Comparison of ENCODE assay signal across 8 cellular contexts in the genomic region with DNA sequence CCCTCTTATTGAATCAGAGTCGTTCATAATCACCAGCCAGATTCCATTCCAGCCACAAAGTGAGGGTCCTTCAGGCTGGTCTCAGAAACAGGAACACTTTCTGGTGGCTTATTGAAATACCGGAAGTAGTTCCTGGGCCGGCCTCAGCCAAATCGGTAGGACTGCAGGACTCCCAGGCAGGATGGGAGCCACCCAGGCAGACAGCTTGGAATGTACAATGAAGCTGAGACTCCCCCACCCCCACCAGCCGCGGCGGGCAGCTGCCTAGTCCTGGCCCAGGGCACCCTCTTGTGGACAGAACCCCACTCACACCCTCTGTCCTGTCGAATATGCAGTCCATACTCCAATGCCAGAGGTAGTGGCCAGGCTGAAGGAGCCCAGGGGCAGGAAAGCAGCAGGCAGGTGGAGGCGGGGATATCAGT. TPM values are rescaled to one million over a fixed set of nuclear protein-coding genes. Genes with fewer than 3 reads are reported as not detected.
DNase-seq lines count a peak whose midpoint lies in the region; ATAC-seq, FAIRE-seq and TF ChIP-seq lines count a peak whose summit lies in the region.

No MANE protein-coding gene starts in this region.

- H3K4me1 Mint-ChIP-seq in natural killer cell treated with Interleukin-12 subunit alpha and Interleukin-12 subunit beta and Interleukin-15 and Interleukin-18, amount 100 ng/mL, for 72 hours (ENCODE audit: low read depth in 2 of 2): peaks cover 7 to 13% of the 10 kb centered on the region in 2 donors
- peaks cover 28% of the 10 kb centered on the region for H3K4me1 Mint-ChIP-seq in stimulated activated memory B cell treated with anti-CD40 and anti-IgM and Interleukin-4, amounts not matched to agents 10 μg/mL and 1 μg/mL and 100 μg/mL, for 72 hours

- FAIRE-seq in A549 (lab: Jason Lieb, UNC): no peak

- H3K27ac Mint-ChIP-seq in natural killer cell treated with Interleukin-12 subunit alpha and Interleukin-12 subunit beta and Interleukin-15 and Interleukin-18, amount 100 ng/mL, for 72 hours: no peak overlapping the region
- peak overlapping the region; percentile 85 for H3K27ac Mint-ChIP-seq in stimulated activated memory B cell treated with anti-CD40 and anti-IgM and Interleukin-4, amounts not matched to agents 10 μg/mL and 1 μg/mL and 100 μg/mL, for 72 hours

- no peak for TF ChIP-seq POLR2A in A549 (IDR thresholded peaks at IDR 0.05; ENCODE audit: low read length)
- no peak for TF ChIP-seq POLR2A in esophagus squamous epithelium (IDR thresholded peaks at IDR 0.05)

- H3K4me3 Mint-ChIP-seq in natural killer cell treated with Interleukin-12 subunit alpha and Interleukin-12 subunit beta and Interleukin-15 and Interleukin-18, amount 100 ng/mL, for 72 hours: peak overlapping the region; percentile 56
- no peak overlapping the region for H3K4me3 Mint-ChIP-seq in stimulated activated memory B cell treated with anti-CD40 and anti-IgM and Interleukin-4, amounts not matched to agents 10 μg/mL and 1 μg/mL and 100 μg/mL, for 72 hours

- 0 out of 2 replicates have a peak, but pooled peaks cover 3% of the 10 kb centered on the region for H3F3A ChIP-seq in PC-9 (ENCODE audit: insufficient read depth, low read depth)

- POLR2A ChIA-PET in A549 (lab: Yijun Ruan, JAX) (interaction anchor here (1.0 kb wide), 1 partner anchor 79 kb away, joined by 5 read pairs; no protein-coding TSS in a partner anchor), PC-9 (lab: Charles Lee; ENCODE audit: unreplicated experiment) (interaction anchor here (0.7 kb wide), 1 partner anchor 16 kb away, joined by 40 read pairs; no protein-coding TSS in a partner anchor)

- H3K4me1 ChIP-seq in A549 (0 out of 3 replicates have a peak, but pooled peaks cover 3% of the 10 kb centered on the region), PC-9 (replicated peaks; ENCODE audit: insufficient read depth) (0 out of 2 replicates have a peak, but pooled peaks cover 3% of the 10 kb centered on the region), esophagus squamous epithelium (peaks cover 8 to 22% (median 16%) of the 10 kb centered on the region in 3 donors)

- no peaks in the 10 kb centered on the region for H4K20me1 ChIP-seq in PC-9 (ENCODE audit: insufficient read depth)

- H3K4me2 ChIP-seq in A549: peak overlapping the region; percentile 65
- H3K4me2 ChIP-seq in PC-9: peak overlapping the region; percentile 60

- H3K27me3 ChIP-seq in PC-9 (ENCODE audit: insufficient read depth, low read depth) (peaks cover 3% of the 10 kb centered on the region; the same call in 1 of the 2 replicates), esophagus squamous epithelium (peaks cover 0 to 4% (median 0%) of the 10 kb centered on the region in 4 donors)

- peak overlapping the region; percentile 64; the same call in 1 of the 2 replicates for H2AFZ ChIP-seq in PC-9

- CTCF ChIA-PET in A549 (lab: Yijun Ruan, JAX) (interaction anchor here (0.6 to 5.3 kb wide), 22 partner anchors 8 to 338 kb away, joined by 3 to 83 read pairs (median 4); no protein-coding TSS in a partner anchor), PC-9 (lab: Charles Lee) (interaction anchor here (0.6 to 1.2 kb wide), 7 partner anchors 25 to 314 kb away, joined by 3 to 18 read pairs (median 5); no protein-coding TSS in a partner anchor)

- H3K27me3 Mint-ChIP-seq in natural killer cell treated with Interleukin-12 subunit alpha and Interleukin-12 subunit beta and Interleukin-15 and Interleukin-18, amount 100 ng/mL, for 72 hours: peaks cover 0 to 1% of the 10 kb centered on the region in 2 donors
- H3K27me3 Mint-ChIP-seq in stimulated activated memory B cell treated with anti-CD40 and anti-IgM and Interleukin-4, amounts not matched to agents 10 μg/mL and 1 μg/mL and 100 μg/mL, for 72 hours: no peaks in the 10 kb centered on the region

- no peak overlapping the region for H3K4me3 ChIP-seq in A549
- no peak overlapping the region for H3K4me3 ChIP-seq in PC-9
- no peak overlapping the region for H3K4me3 ChIP-seq in esophagus squamous epithelium

- ATAC-seq in A549 (peak; percentile 90 to 95), GM18511 (IDR thresholded peaks at IDR 0.05; ENCODE audit: unreplicated experiment) (peak; percentile 52)
- ATAC-seq in natural killer cell treated with Interleukin-12 subunit alpha and Interleukin-12 subunit beta and Interleukin-15 and Interleukin-18, amount 100 ng/mL, for 72 hours: peak; percentile 79 to 84
- ATAC-seq in stimulated activated memory B cell treated with anti-CD40 and anti-IgM and Interleukin-4, amounts not matched to agents 10 μg/mL and 1 μg/mL and 100 μg/mL, for 72 hours: peak; percentile 74

- WGBS in A549 (ENCODE audit: missing lambda C conversion rate): 5% methylated on average over 3 of the region's 9 CpGs
- 11 to 16% methylated on average over 4 to 9 of the region's 9 CpGs for WGBS in esophagus squamous epithelium, 2 donors

- intact Hi-C loops in PC-9 (cut with micrococcal nuclease; ENCODE audit: unreplicated experiment) (loop anchor here (1.0 to 5.0 kb wide), 6 partner anchors 79 to 375 kb away; no protein-coding TSS in a partner anchor), esophagus squamous epithelium (cut with DNase I) (loop anchor here (5.0 kb wide), 2 partner anchors 80 to 315 kb away; no protein-coding TSS in a partner anchor)

- H3K79me2 ChIP-seq in PC-9 (ENCODE audit: low read depth): no peaks in the 10 kb centered on the region

- in situ Hi-C loops in KBM-7 (cut with MboI; ENCODE audit: low pct_unique_long_range_greater_than_20kb, low sequenced_read_pairs): no loop called here

- DNase-seq in A549 (ENCODE audit: low read depth in 1 of 2, low spot score in 1 of 2) (peak; percentile 85), KBM-7 (peak; percentile 89), PC-9 (peak; percentile 72 to 92), activated T-cell treated with anti-CD3 and anti-CD28 coated beads for 48 hours (ENCODE audit: low read depth) (peak; percentile 66), esophagus squamous epithelium (lab: John Stamatoyannopoulos, UW) (no peak)
- no peak for DNase-seq in natural killer cell treated with Interleukin-12 subunit alpha and Interleukin-12 subunit beta and Interleukin-15 and Interleukin-18, amount 100 ng/mL, for 72 hours (ENCODE audit: low spot score)

- TF ChIP-seq RAD21 in A549 (conservative IDR thresholded peaks at IDR 0.05 in 1 of 2, IDR thresholded peaks at IDR 0.05 in 1 of 2): peak; percentile 86 to 90

- no peak for TF ChIP-seq EP300 in A549 (IDR thresholded peaks at IDR 0.05)

- H3K36me3 ChIP-seq in PC-9 (ENCODE audit: low read depth): no peaks in the 10 kb centered on the region
- H3K36me3 ChIP-seq in esophagus squamous epithelium: peaks cover 8 to 32% (median 9%) of the 10 kb centered on the region in 3 donors

- no peaks in the 10 kb centered on the region for H3K9me3 ChIP-seq in A549
- H3K9me3 ChIP-seq in PC-9 (ENCODE audit: insufficient read depth, low read depth): no peaks in the 10 kb centered on the region
- H3K9me3 ChIP-seq in esophagus squamous epithelium: no peaks in the 10 kb centered on the region

- TF ChIP-seq CTCF in A549 (IDR thresholded peaks at IDR 0.05): peak; percentile 77
- peak; percentile 92 for TF ChIP-seq CTCF in PC-9 (conservative IDR thresholded peaks at IDR 0.05)
- peak; percentile 60 to 87 (median 80) for TF ChIP-seq CTCF in esophagus squamous epithelium (IDR thresholded peaks at IDR 0.05)

- BruUV-seq in PC-9 (replicated peaks; lab: Mats Ljungman, UMichigan): no TSS peak

- H3K36me3 Mint-ChIP-seq in natural killer cell treated with Interleukin-12 subunit alpha and Interleukin-12 subunit beta and Interleukin-15 and Interleukin-18, amount 100 ng/mL, for 72 hours: no peaks in the 10 kb centered on the region
- H3K36me3 Mint-ChIP-seq in stimulated activated memory B cell treated with anti-CD40 and anti-IgM and Interleukin-4, amounts not matched to agents 10 μg/mL and 1 μg/mL and 100 μg/mL, for 72 hours: peaks cover 14% of the 10 kb centered on the region

- H3K9me2 ChIP-seq in PC-9 (ENCODE audit: insufficient read depth): no peaks in the 10 kb centered on the region

- H3K27ac ChIP-seq in A549: peak overlapping the region; percentile 45 to 78; a peak in 4 of 6 replicates
- H3K27ac ChIP-seq in PC-9: no peak overlapping the region
- H3K27ac ChIP-seq in esophagus squamous epithelium: no peak overlapping the region

- H3K9me3 Mint-ChIP-seq in natural killer cell treated with Interleukin-12 subunit alpha and Interleukin-12 subunit beta and Interleukin-15 and Interleukin-18, amount 100 ng/mL, for 72 hours: no peaks in the 10 kb centered on the region
- H3K9me3 Mint-ChIP-seq in stimulated activated memory B cell treated with anti-CD40 and anti-IgM and Interleukin-4, amounts not matched to agents 10 μg/mL and 1 μg/mL and 100 μg/mL, for 72 hours: no peaks in the 10 kb centered on the region

TF ChIP-seq in A549, 52 proteins besides CTCF, POLR2A, EP300 and RAD21:
- TF ChIP-seq SMC3 (IDR thresholded peaks at IDR 0.05) (peak; percentile 91), HEYL (CRISPR knock-in tag; IDR thresholded peaks at IDR 0.05) (no peak)
TF ChIP-seq in A549: peak in this region for 1.

RNA-seq across cellular contexts. Expression of gene MDFI, which starts 43.8 kb away (rescaled TPM):
- 0.06 and 0.26 TPM in 2 replicates for polyA plus RNA-seq in A549 (2011; rRNA removed)
- polyA plus RNA-seq in A549 (2012; cell fraction: cytosol; rRNA removed): 0.29 and 0.48 TPM in 2 replicates
- polyA plus RNA-seq in A549 (2012; cell fraction: nucleus; rRNA removed): 0.70 and 0.84 TPM in 2 replicates
- 0.21 to 0.30 TPM (median 0.28 TPM) in 3 replicates for polyA plus RNA-seq in A549 (2017; fragmentation: RNase III; extraction: RNeasy Plus Mini Kit Qiagen cat#74134 plus additional on column Dnase treatment)
- polyA minus RNA-seq in A549 (2011; rRNA and poly(A)+ RNA removed): 0.50 and 0.88 TPM in 2 replicates
- total RNA-seq in PC-9 (2021): 19.4 and 22.6 TPM in 2 replicates
- total RNA-seq in esophagus squamous epithelium: 100 to 1,000 TPM in 1 of 4 donors, 10 to 100 TPM in 3; 50.5 to 105 (median 81.8) TPM
- total RNA-seq in natural killer cell treated with Interleukin-12 subunit alpha and Interleukin-12 subunit beta and Interleukin-15 and Interleukin-18, amount 100 ng/mL, for 72 hours: not detected

RNA-seq across cellular contexts. Expression of gene TFEB, which starts 53.3 kb away (rescaled TPM):
- polyA plus RNA-seq in A549 (2011; rRNA removed): 2.9 and 3.1 TPM in 2 replicates
- polyA plus RNA-seq in A549 (2012; cell fraction: cytosol; rRNA removed): 2.8 and 5.0 TPM in 2 replicates
- polyA plus RNA-seq in A549 (2012; cell fraction: nucleus; rRNA removed): 5.0 and 7.6 TPM in 2 replicates
- polyA plus RNA-seq in A549 (2017; fragmentation: RNase III; extraction: RNeasy Plus Mini Kit Qiagen cat#74134 plus additional on column Dnase treatment): 4.3 to 6.1 TPM (median 4.5 TPM) in 3 replicates
- polyA minus RNA-seq in A549 (2011; rRNA and poly(A)+ RNA removed): 5.3 and 9.9 TPM in 2 replicates
- total RNA-seq in PC-9 (2021): 7.3 and 8.6 TPM in 2 replicates
- 10 to 100 TPM in 3 of 4 donors, 1 to 10 TPM in 1; 7.0 to 17.5 (median 13.4) TPM for total RNA-seq in esophagus squamous epithelium
- 10 to 100 TPM; 36.0 to 40.1 TPM for total RNA-seq in natural killer cell treated with Interleukin-12 subunit alpha and Interleukin-12 subunit beta and Interleukin-15 and Interleukin-18, amount 100 ng/mL, for 72 hours

Comparison
In these comparisons a context has a peak if more than half of its experiments do, and no peak if none do; other contexts are left out.
1. DNase-seq: peak in A549 (2 of 2), KBM-7 (single experiment), PC-9 (2 of 2) and activated T-cell treated with anti-CD3 and anti-CD28 coated beads for 48 hours (single experiment); none in esophagus squamous epithelium (single experiment) and natural killer cell treated with Interleukin-12 subunit alpha and Interleukin-12 subunit beta and Interleukin-15 and Interleukin-18, amount 100 ng/mL, for 72 hours (single experiment).
2. H3K27ac ChIP-seq: peak in A549 (2 of 2); none in PC-9 (single experiment) and esophagus squamous epithelium (0 of 4).
3. RNA of gene MDFI, which starts 43.8 kb away (total RNA-seq): 50.5 to 105 TPM in esophagus squamous epithelium and 19.4 to 22.6 TPM in PC-9; not detected in natural killer cell treated with Interleukin-12 subunit alpha and Interleukin-12 subunit beta and Interleukin-15 and Interleukin-18, amount 100 ng/mL, for 72 hours; every median in the first group is over 10 times any median in the second.
4. Peak in every context shown above with its lines, with median percentiles within 50 percentile points of each other: ATAC-seq and CTCF ChIP-seq.